ENCODE assay signal across 25 cellular contexts in genomic region chr19:2654585-2654861, GRCh38. TPM values are rescaled to one million over a fixed set of nuclear protein-coding genes. Genes with fewer than 3 reads are reported as not detected.
DNase-seq lines count a peak whose midpoint lies in the region; ATAC-seq and TF ChIP-seq lines count a peak whose summit lies in the region.
"Had no signal": no experiment of that assay in that cellular context is flagged by ENCODE, and none has a peak within 500 bp of the region (broad histone marks: within the 10 kb centered on the region; RNA-seq: fewer than 3 reads in every experiment).

No MANE protein-coding gene starts in this region.

- no peak overlapping the region for H2BK15ac ChIP-seq in neuronal stem cell (ENCODE audit: low read length)

- H3K9ac ChIP-seq in BLaER1 = peak overlapping the region; percentile 67
- no peak overlapping the region for H3K9ac ChIP-seq in neuronal stem cell (ENCODE audit: low read depth, low read length, poor library complexity)

- CTCF ChIA-PET in WTC11 (lab: Charles Lee) = interaction anchor here (0.7 to 2.3 kb wide), 5 partner anchors 18 to 296 kb away, joined by 3 to 16 read pairs (median 4); partner anchors contain the start of gene ZNF555

- no peaks in the 10 kb centered on the region for H3K27me3 ChIP-seq in BLaER1
- peaks cover 10% of the 10 kb centered on the region for H3K27me3 ChIP-seq in hepatocyte
- peaks cover 0 to 7% (median 0%) of the 10 kb centered on the region in 3 experiments for H3K27me3 ChIP-seq in neuronal stem cell (ENCODE audit: control insufficient read depth in 3 of 3, insufficient read depth in 3 of 3, low read depth in 1 of 3, low read length in 3 of 3)
- H3K27me3 ChIP-seq: BE2C, Peyer's patch had no signal

- H4K8ac ChIP-seq in neuronal stem cell (ENCODE audit: low read depth, low read length) = no peak overlapping the region

- H3K4me3 Mint-ChIP-seq in WTC11 = peak overlapping the region; percentile 56; the same call in 1 of the 2 replicates
- H3K4me3 Mint-ChIP-seq: CD4-positive, alpha-beta memory T cell; HFFc6 had no signal

- ATAC-seq in WTC11 (no peak), HG02610 (IDR thresholded peaks at IDR 0.05; ENCODE audit: unreplicated experiment) (no peak), HG03460 (IDR thresholded peaks at IDR 0.05; ENCODE audit: unreplicated experiment) (no peak), GM21367 (IDR thresholded peaks at IDR 0.05; ENCODE audit: unreplicated experiment) (no peak)
- ATAC-seq: GM12878, Right ventricle myocardium inferior had no signal

- H3K4me2 ChIP-seq in BLaER1 = peak overlapping the region; percentile 82
- peak overlapping the region; percentile 60 for H3K4me2 ChIP-seq in hepatocyte
- no peak overlapping the region for H3K4me2 ChIP-seq in neuronal stem cell (ENCODE audit: insufficient read depth, low read length, poor library complexity, severe bottlenecking)

- no peaks in the 10 kb centered on the region for H3K27me3 Mint-ChIP-seq in WTC11 (ENCODE audit: low read depth)

- H4K20me1 ChIP-seq in BLaER1 (peaks cover 81% of the 10 kb centered on the region), hepatocyte (ENCODE audit: insufficient read depth, poor library complexity, severe bottlenecking) (no peaks in the 10 kb centered on the region)

- H3K36me3 ChIP-seq in BLaER1 = peaks cover 34% of the 10 kb centered on the region
- no peaks in the 10 kb centered on the region for H3K36me3 ChIP-seq in hepatocyte (replicated peaks; ENCODE audit: insufficient read depth, low read depth)
- H3K36me3 ChIP-seq in neuronal stem cell (replicated peaks in 1 of 2; ENCODE audit: control insufficient read depth in 2 of 2, insufficient read depth in 2 of 2, low read length in 2 of 2) = no peaks in the 10 kb centered on the region
- H3K36me3 ChIP-seq: BE2C, Peyer's patch had no signal

- no peaks in the 10 kb centered on the region for H3K79me2 ChIP-seq in hepatocyte

- H3K27ac ChIP-seq in BLaER1 (peak overlapping the region; percentile 77), hepatocyte (no peak overlapping the region), neuronal stem cell (replicated peaks; ENCODE audit: low read length) (no peak overlapping the region)
- H3K27ac ChIP-seq: Peyer's patch, SK-N-MC had no signal

- no peak overlapping the region for H2BK12ac ChIP-seq in neuronal stem cell (ENCODE audit: low read length)

- no peaks in the 10 kb centered on the region for H3K9me2 ChIP-seq in hepatocyte (replicated peaks; ENCODE audit: insufficient read depth)

- no peak overlapping the region for H4K91ac ChIP-seq in neuronal stem cell (ENCODE audit: low read depth, low read length, poor library complexity)

- no peaks in the 10 kb centered on the region for H3K79me1 ChIP-seq in neuronal stem cell (ENCODE audit: low read depth, low read length)

- H3K36me3 Mint-ChIP-seq in WTC11 = no peaks in the 10 kb centered on the region

- no peaks in the 10 kb centered on the region for H3K9me3 Mint-ChIP-seq in WTC11
- H3K9me3 Mint-ChIP-seq: CD4-positive, alpha-beta memory T cell; HFFc6 had no signal

- peaks cover 69% of the 10 kb centered on the region for H3K4me1 ChIP-seq in BLaER1
- peaks cover 8% of the 10 kb centered on the region for H3K4me1 ChIP-seq in hepatocyte (ENCODE audit: insufficient read depth)
- peaks cover 5 to 7% of the 10 kb centered on the region in 2 donors for H3K4me1 ChIP-seq in neuronal stem cell (ENCODE audit: control insufficient read depth in 2 of 2, insufficient read depth in 1 of 2, low read depth in 1 of 2, low read length in 2 of 2)
- H3K4me1 ChIP-seq: BE2C, Peyer's patch had no signal

- H3K18ac ChIP-seq in neuronal stem cell (ENCODE audit: low read length) = no peak overlapping the region

- H3K4ac ChIP-seq in neuronal stem cell (ENCODE audit: low read length) = no peak overlapping the region

- no peaks in the 10 kb centered on the region for H3K9me3 ChIP-seq in BLaER1
- H3K9me3 ChIP-seq in hepatocyte (ENCODE audit: low read depth) = no peaks in the 10 kb centered on the region
- no peaks in the 10 kb centered on the region for H3K9me3 ChIP-seq in neuronal stem cell (replicated peaks in 1 of 2; ENCODE audit: control insufficient read depth in 2 of 2, insufficient read depth in 1 of 2, low read depth in 1 of 2, low read length in 2 of 2)
- H3K9me3 ChIP-seq: BE2C, Peyer's patch had no signal

- no peak overlapping the region for H2AFZ ChIP-seq in hepatocyte
- H2AFZ ChIP-seq in neuronal stem cell (ENCODE audit: low read length) = peak overlapping the region; percentile 9

- no peak overlapping the region for H3K14ac ChIP-seq in neuronal stem cell (ENCODE audit: low read length)

- peaks cover 9% of the 10 kb centered on the region for H3K4me1 Mint-ChIP-seq in WTC11
- H3K4me1 Mint-ChIP-seq: CD4-positive, alpha-beta memory T cell had no signal

- no peak overlapping the region for H3K23ac ChIP-seq in neuronal stem cell (ENCODE audit: low read depth, low read length, poor library complexity)

- POLR2A ChIA-PET in WTC11 (lab: Charles Lee) = no interaction called here

- TF ChIP-seq CTCF in WTC11 (IDR thresholded peaks at IDR 0.05) (no peak), hepatocyte (IDR thresholded peaks at IDR 0.05; ENCODE audit: poor library complexity) (no peak)

- DNase-seq in WTC11 (ENCODE audit: low spot score) (no peak), hepatocyte (ENCODE audit: low spot score) (no peak), neuronal stem cell (ENCODE audit: low spot score) (no peak), T1000 (lab: John Stamatoyannopoulos, UW) (no peak)
- DNase-seq: 8988T; BE2C; Calu3; CD4-positive, alpha-beta memory T cell; DMS53; EL; HFFc6; IMR-90; Karpas-422; NCI-H1048; NCI-H1436 treated with DMSO at 0.1 percent for 48 hours; NCI-H2029; NCI-H446; Peyer's patch had no signal

- no peak overlapping the region for H3K27ac Mint-ChIP-seq in WTC11
- H3K27ac Mint-ChIP-seq: CD4-positive, alpha-beta memory T cell; HFFc6 had no signal

- H2BK120ac ChIP-seq in neuronal stem cell (ENCODE audit: low read depth, low read length) = no peak overlapping the region

- 69% methylated on average over 3 of the region's 3 CpGs for WGBS in hepatocyte (ENCODE audit: low lambda C conversion rate, missing lambda C conversion rate)
- no CpG with 5 or more reads among the region's 3 CpGs for WGBS in neuronal stem cell (ENCODE audit: extremely low coverage in 2 of 2, insufficient read length in 2 of 2, insufficient replicate concordance in 1 of 2), 2 donors

- no peak overlapping the region for H2AK5ac ChIP-seq in neuronal stem cell (ENCODE audit: low read depth, low read length)

- no peak overlapping the region for H3K4me3 ChIP-seq in BLaER1
- no peak overlapping the region for H3K4me3 ChIP-seq in hepatocyte
- H3K4me3 ChIP-seq in neuronal stem cell (ENCODE audit: low read length in 2 of 2) = no peak overlapping the region
- H3K4me3 ChIP-seq: GM12878, Peyer's patch, SK-N-MC had no signal

- H2BK5ac ChIP-seq in neuronal stem cell (ENCODE audit: low read length) = no peak overlapping the region

TF ChIP-seq in WTC11, 78 proteins besides CTCF, POLR2A, EP300 and RAD21 (continues in another document):
- TF ChIP-seq ZNF532 (CRISPR knock-in tag; IDR thresholded peaks at IDR 0.05; ENCODE audit: borderline replicate concordance) (no peak), ERG (CRISPR knock-in tag; IDR thresholded peaks at IDR 0.05) (no peak), USF1 (CRISPR knock-in tag; IDR thresholded peaks at IDR 0.05) (no peak), EMX1 (CRISPR knock-in tag; IDR thresholded peaks at IDR 0.05) (no peak)

RNA-seq across cellular contexts. Expression of gene GNG7, which starts 48.0 kb away (rescaled TPM):
- total RNA-seq in WTC11 (2021) = 9.6 to 14.3 TPM (median 13.2 TPM) in 3 replicates
- 1.2 and 1.3 TPM in 2 replicates for total RNA-seq in hepatocyte
- 1.9 and 3.3 TPM in 2 replicates for polyA plus RNA-seq in hepatocyte
- 7.9 TPM for polyA plus RNA-seq in neuronal stem cell (2013, experiment 1 of 2)
- 8.1 TPM for polyA plus RNA-seq in neuronal stem cell (2013, experiment 2 of 2)
